Comparison of ENCODE assay signal across 27 cellular contexts in the genomic region with DNA sequence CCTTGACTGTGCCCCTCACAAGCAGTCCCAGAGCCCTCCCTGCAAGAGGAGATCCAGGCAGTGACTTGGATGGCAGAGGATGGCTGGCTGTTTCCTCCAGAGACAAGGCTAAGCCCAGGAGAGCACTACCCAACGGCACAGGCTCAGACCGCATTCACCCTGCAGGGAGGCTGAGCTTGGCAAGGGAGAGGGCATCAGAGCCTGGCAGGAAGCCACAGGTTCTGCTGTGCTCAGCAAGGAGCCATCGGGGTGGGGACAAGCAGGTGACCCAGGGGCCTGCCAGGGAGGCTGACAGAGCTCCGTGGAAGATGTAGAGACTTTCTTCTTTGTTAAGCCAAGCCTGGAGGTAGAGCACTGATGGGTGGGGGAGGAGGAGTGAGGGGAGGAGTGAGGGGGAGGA.
"Had no signal": no experiment of that assay in that cellular context is flagged by ENCODE, and none has a peak within 500 bp of the region (broad histone marks: within the 10 kb centered on the region; RNA-seq: fewer than 3 reads in every experiment).

No MANE protein-coding gene starts in this region.

- H3K4me1 ChIP-seq: colonic mucosa, gastrocnemius medialis, right lobe of liver, uterus had no signal

- ATAC-seq: gastrocnemius medialis, left colon, right lobe of liver had no signal

- H3K4me3 ChIP-seq: colonic mucosa, gastrocnemius medialis, ovary, right lobe of liver, thoracic aorta, uterus had no signal

- H3K27ac ChIP-seq: colonic mucosa, gastrocnemius medialis, ovary, right lobe of liver, thoracic aorta, uterus had no signal

- H3K27ac Mint-ChIP-seq: activated naive CD8-positive, alpha-beta T cell; mesothelial cell of epicardium; naive B cell; nephron progenitor cell; progenitor cell of endocrine pancreas; stimulated activated naive CD8-positive, alpha-beta T cell treated with anti-CD3 and anti-CD28 coated beads, Interleukin-15, Interleukin-2, amounts not matched to agents 100 ng/mL and 50 ng/mL, for 24 hours; type B pancreatic cell; WTC11 had no signal

- H3K9me3 Mint-ChIP-seq: immature natural killer cell; mesothelial cell of epicardium; nephron progenitor cell; stimulated activated naive CD8-positive, alpha-beta T cell treated with anti-CD3 and anti-CD28 coated beads, Interleukin-15, Interleukin-2, amounts not matched to agents 100 ng/mL and 50 ng/mL, for 24 hours; type B pancreatic cell; WTC11 had no signal

- H3K27me3 ChIP-seq: colonic mucosa, gastrocnemius medialis, ovary, right lobe of liver, uterus had no signal

- DNase-seq: activated CD4-positive, alpha-beta T cell treated with anti-CD3 and anti-CD28 coated beads for 1 hour; activated effector memory CD4-positive, alpha-beta T cell treated with Interleukin-2 at 50 U/mL for 16 hours; activated naive CD4-positive, alpha-beta T cell treated with Interleukin-2 at 50 U/mL for 16 hours; anterior cingulate cortex; colonic mucosa; effector CD8-positive, alpha-beta T cell; erythroblast; gastrocnemius medialis; glutamatergic neuron; immature natural killer cell; kidney; left colon; naive B cell; nephron progenitor cell; ovary; right lobe of liver; stimulated activated CD4-positive, alpha-beta T cell treated with anti-CD3 and anti-CD28 coated beads, Interleukin-12 subunit alpha, Interleukin-12 subunit beta, amount 100 ng/mL, for 4 hours; stimulated activated CD4-positive, alpha-beta T cell treated with anti-CD3 and anti-CD28 coated beads, Interleukin-4, amount 100 ng/mL, for 1 hour; T-helper 2 cell; uterus had no signal

- H3K9me3 ChIP-seq: colonic mucosa, gastrocnemius medialis, ovary, right lobe of liver, thoracic aorta, uterus had no signal

- H3K36me3 Mint-ChIP-seq: activated naive CD8-positive, alpha-beta T cell; immature natural killer cell; mesothelial cell of epicardium; naive B cell; type B pancreatic cell; WTC11 had no signal

- H3K36me3 ChIP-seq: colonic mucosa, gastrocnemius medialis, ovary, right lobe of liver, thoracic aorta, uterus had no signal

- H3K4me3 Mint-ChIP-seq: activated naive CD8-positive, alpha-beta T cell; immature natural killer cell; mesothelial cell of epicardium; naive B cell; nephron progenitor cell; stimulated activated naive CD8-positive, alpha-beta T cell treated with anti-CD3 and anti-CD28 coated beads, Interleukin-15, Interleukin-2, amounts not matched to agents 100 ng/mL and 50 ng/mL, for 24 hours; type B pancreatic cell; WTC11 had no signal

- H3K27me3 Mint-ChIP-seq: stimulated activated naive CD8-positive, alpha-beta T cell treated with anti-CD3 and anti-CD28 coated beads, Interleukin-15, Interleukin-2, amounts not matched to agents 100 ng/mL and 50 ng/mL, for 24 hours had no signal
